In the genomic region with DNA sequence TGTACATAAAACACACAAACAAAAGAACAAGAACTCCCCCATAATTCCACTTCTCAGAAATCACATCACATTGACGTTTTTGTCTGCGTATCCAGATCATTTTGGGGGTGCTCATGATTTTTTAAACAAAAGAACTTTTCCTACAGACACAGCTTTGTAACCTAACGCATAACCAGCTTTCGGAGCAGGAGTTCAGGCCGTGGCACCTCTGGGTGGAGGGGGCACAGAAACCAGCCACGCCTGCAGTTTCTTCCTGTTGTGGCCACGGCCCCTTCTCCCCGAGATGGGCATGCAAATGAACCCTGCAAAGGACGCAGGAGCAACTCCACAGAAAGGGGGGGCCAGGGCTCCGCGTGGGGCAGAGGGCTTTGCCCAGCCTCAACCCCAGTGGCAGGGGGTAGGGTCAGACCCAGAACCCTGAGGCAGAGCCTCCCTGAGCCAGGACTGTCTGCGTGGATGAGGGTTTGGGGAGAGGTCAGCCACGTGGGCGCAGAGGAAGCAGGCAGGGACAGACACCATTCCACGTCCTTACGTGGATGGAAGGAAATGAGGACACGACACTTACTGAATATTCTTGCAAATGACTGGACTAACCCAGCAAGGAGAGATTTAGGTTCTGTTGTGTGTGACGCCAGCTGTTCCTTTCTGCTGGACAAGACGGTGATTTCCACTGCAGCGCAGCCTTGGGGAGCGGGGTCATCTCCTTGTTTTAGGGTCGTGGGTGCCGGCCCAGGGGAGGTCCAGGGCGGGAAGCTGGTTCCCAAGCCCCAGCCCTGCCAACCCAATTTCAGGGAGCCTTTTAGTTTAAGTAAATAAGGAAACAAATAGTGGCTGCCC, we compare ENCODE assay signal across 1 cellular context.
TF ChIP-seq lines count a peak whose summit lies in the region.

No MANE protein-coding gene starts in this region.

TF ChIP-seq in GM12878, 131 proteins besides CTCF, POLR2A, EP300 and RAD21 (continued from another document):
- TF ChIP-seq, protein P1, sequence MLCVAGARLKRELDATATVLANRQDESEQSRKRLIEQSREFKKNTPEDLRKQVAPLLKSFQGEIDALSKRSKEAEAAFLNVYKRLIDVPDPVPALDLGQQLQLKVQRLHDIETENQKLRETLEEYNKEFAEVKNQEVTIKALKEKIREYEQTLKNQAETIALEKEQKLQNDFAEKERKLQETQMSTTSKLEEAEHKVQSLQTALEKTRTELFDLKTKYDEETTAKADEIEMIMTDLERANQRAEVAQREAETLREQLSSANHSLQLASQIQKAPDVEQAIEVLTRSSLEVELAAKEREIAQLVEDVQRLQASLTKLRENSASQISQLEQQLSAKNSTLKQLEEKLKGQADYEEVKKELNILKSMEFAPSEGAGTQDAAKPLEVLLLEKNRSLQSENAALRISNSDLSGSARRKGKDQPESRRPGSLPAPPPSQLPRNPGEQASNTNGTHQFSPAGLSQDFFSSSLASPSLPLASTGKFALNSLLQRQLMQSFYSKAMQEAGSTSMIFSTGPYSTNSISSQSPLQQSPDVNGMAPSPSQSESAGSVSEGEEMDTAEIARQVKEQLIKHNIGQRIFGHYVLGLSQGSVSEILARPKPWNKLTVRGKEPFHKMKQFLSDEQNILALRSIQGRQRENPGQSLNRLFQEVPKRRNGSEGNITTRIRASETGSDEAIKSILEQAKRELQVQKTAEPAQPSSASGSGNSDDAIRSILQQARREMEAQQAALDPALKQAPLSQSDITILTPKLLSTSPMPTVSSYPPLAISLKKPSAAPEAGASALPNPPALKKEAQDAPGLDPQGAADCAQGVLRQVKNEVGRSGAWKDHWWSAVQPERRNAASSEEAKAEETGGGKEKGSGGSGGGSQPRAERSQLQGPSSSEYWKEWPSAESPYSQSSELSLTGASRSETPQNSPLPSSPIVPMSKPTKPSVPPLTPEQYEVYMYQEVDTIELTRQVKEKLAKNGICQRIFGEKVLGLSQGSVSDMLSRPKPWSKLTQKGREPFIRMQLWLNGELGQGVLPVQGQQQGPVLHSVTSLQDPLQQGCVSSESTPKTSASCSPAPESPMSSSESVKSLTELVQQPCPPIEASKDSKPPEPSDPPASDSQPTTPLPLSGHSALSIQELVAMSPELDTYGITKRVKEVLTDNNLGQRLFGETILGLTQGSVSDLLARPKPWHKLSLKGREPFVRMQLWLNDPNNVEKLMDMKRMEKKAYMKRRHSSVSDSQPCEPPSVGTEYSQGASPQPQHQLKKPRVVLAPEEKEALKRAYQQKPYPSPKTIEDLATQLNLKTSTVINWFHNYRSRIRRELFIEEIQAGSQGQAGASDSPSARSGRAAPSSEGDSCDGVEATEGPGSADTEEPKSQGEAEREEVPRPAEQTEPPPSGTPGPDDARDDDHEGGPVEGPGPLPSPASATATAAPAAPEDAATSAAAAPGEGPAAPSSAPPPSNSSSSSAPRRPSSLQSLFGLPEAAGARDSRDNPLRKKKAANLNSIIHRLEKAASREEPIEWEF (IDR thresholded peaks at IDR 0.05; ENCODE audit: insufficient replicate concordance, low read depth, low read length), result peak; percentile 22
- TF ChIP-seq PAX5 (IDR thresholded peaks at IDR 0.05; ENCODE audit: borderline replicate concordance, low read depth, low read length) (peak; percentile 35; the same call in 1 of the 2 replicates), RCOR1 (conservative IDR thresholded peaks at IDR 0.05; ENCODE audit: low read depth, low read length) (no peak), RAD51 (IDR thresholded peaks at IDR 0.05) (no peak), PML (IDR thresholded peaks at IDR 0.05; ENCODE audit: low read length) (no peak), ZNF274 (IDR thresholded peaks at IDR 0.05; ENCODE audit: insufficient read depth, insufficient read length) (no peak), SMC3 (IDR thresholded peaks at IDR 0.05; ENCODE audit: borderline replicate concordance, low read length) (no peak), TAF1 (IDR thresholded peaks at IDR 0.05; ENCODE audit: borderline replicate concordance, low read depth, low read length) (no peak), NBN (IDR thresholded peaks at IDR 0.05) (no peak), EGR1 (IDR thresholded peaks at IDR 0.05; ENCODE audit: borderline replicate concordance in 1 of 2, low read depth in 2 of 2, low read length in 2 of 2) (no peak)
- TF ChIP-seq, protein P2, sequence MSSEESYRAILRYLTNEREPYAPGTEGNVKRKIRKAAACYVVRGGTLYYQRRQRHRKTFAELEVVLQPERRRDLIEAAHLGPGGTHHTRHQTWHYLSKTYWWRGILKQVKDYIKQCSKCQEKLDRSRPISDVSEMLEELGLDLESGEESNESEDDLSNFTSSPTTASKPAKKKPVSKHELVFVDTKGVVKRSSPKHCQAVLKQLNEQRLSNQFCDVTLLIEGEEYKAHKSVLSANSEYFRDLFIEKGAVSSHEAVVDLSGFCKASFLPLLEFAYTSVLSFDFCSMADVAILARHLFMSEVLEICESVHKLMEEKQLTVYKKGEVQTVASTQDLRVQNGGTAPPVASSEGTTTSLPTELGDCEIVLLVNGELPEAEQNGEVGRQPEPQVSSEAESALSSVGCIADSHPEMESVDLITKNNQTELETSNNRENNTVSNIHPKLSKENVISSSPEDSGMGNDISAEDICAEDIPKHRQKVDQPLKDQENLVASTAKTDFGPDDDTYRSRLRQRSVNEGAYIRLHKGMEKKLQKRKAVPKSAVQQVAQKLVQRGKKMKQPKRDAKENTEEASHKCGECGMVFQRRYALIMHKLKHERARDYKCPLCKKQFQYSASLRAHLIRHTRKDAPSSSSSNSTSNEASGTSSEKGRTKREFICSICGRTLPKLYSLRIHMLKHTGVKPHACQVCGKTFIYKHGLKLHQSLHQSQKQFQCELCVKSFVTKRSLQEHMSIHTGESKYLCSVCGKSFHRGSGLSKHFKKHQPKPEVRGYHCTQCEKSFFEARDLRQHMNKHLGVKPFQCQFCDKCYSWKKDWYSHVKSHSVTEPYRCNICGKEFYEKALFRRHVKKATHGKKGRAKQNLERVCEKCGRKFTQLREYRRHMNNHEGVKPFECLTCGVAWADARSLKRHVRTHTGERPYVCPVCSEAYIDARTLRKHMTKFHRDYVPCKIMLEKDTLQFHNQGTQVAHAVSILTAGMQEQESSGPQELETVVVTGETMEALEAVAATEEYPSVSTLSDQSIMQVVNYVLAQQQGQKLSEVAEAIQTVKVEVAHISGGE (CRISPR knock-in tag; IDR thresholded peaks at IDR 0.05), result no peak
- TF ChIP-seq, protein P3, sequence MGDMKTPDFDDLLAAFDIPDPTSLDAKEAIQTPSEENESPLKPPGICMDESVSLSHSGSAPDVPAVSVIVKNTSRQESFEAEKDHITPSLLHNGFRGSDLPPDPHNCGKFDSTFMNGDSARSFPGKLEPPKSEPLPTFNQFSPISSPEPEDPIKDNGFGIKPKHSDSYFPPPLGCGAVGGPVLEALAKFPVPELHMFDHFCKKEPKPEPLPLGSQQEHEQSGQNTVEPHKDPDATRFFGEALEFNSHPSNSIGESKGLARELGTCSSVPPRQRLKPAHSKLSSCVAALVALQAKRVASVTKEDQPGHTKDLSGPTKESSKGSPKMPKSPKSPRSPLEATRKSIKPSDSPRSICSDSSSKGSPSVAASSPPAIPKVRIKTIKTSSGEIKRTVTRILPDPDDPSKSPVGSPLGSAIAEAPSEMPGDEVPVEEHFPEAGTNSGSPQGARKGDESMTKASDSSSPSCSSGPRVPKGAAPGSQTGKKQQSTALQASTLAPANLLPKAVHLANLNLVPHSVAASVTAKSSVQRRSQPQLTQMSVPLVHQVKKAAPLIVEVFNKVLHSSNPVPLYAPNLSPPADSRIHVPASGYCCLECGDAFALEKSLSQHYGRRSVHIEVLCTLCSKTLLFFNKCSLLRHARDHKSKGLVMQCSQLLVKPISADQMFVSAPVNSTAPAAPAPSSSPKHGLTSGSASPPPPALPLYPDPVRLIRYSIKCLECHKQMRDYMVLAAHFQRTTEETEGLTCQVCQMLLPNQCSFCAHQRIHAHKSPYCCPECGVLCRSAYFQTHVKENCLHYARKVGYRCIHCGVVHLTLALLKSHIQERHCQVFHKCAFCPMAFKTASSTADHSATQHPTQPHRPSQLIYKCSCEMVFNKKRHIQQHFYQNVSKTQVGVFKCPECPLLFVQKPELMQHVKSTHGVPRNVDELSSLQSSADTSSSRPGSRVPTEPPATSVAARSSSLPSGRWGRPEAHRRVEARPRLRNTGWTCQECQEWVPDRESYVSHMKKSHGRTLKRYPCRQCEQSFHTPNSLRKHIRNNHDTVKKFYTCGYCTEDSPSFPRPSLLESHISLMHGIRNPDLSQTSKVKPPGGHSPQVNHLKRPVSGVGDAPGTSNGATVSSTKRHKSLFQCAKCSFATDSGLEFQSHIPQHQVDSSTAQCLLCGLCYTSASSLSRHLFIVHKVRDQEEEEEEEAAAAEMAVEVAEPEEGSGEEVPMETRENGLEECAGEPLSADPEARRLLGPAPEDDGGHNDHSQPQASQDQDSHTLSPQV (IDR thresholded peaks at IDR 0.05), result no peak
- TF ChIP-seq, protein P4, sequence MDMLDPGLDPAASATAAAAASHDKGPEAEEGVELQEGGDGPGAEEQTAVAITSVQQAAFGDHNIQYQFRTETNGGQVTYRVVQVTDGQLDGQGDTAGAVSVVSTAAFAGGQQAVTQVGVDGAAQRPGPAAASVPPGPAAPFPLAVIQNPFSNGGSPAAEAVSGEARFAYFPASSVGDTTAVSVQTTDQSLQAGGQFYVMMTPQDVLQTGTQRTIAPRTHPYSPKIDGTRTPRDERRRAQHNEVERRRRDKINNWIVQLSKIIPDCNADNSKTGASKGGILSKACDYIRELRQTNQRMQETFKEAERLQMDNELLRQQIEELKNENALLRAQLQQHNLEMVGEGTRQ (IDR thresholded peaks at IDR 0.05; ENCODE audit: borderline replicate concordance, low read depth, low read length), result no peak
- TF ChIP-seq, protein P5, sequence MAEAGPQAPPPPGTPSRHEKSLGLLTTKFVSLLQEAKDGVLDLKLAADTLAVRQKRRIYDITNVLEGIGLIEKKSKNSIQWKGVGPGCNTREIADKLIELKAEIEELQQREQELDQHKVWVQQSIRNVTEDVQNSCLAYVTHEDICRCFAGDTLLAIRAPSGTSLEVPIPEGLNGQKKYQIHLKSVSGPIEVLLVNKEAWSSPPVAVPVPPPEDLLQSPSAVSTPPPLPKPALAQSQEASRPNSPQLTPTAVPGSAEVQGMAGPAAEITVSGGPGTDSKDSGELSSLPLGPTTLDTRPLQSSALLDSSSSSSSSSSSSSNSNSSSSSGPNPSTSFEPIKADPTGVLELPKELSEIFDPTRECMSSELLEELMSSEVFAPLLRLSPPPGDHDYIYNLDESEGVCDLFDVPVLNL (IDR thresholded peaks at IDR 0.05; ENCODE audit: low read depth, low read length), result no peak
